Comparison of ENCODE assay signal across 8 cellular contexts in genomic region chr6:27617046-27617687, GRCh38.
DNase-seq lines count a peak whose midpoint lies in the region; ATAC-seq and TF ChIP-seq lines count a peak whose summit lies in the region.

No MANE protein-coding gene starts in this region.

- peaks cover 15% of the 10 kb centered on the region for H3K4me1 ChIP-seq in left ventricle myocardium inferior
- H3K4me1 ChIP-seq in urinary bladder (ENCODE audit: insufficient read depth) = no peaks in the 10 kb centered on the region
- peaks cover 0 to 14% of the 10 kb centered on the region in 2 donors for H3K4me1 ChIP-seq in adrenal gland (replicated peaks in 1 of 2)
- peaks cover 11% of the 10 kb centered on the region for H3K4me1 ChIP-seq in body of pancreas

- intact Hi-C loops in left ventricle myocardium inferior (cut with micrococcal nuclease) = no loop called here
- intact Hi-C loops in left ventricle myocardium superior (cut with micrococcal nuclease) = no loop called here
- intact Hi-C loops in adrenal gland (cut with DNase I) = no loop called here
- intact Hi-C loops in body of pancreas (cut with DNase I) = no loop called here

- peak overlapping the region; percentile 22 for H3K4me3 Mint-ChIP-seq in activated CD8-positive, alpha-beta T cell treated with anti-CD3 and anti-CD28 coated beads, Interleukin-2, amount 10 ng/mL, durations not matched to agents 7 days and 5 days

- CTCF ChIA-PET in activated CD8-positive, alpha-beta T cell treated with anti-CD3 and anti-CD28 coated beads, Interleukin-2, amount 10 ng/mL, durations not matched to agents 7 days and 5 days (lab: Charles Lee) = interaction anchor here (0.9 to 3.0 kb wide), 4 partner anchors 8 to 397 kb away, joined by 3 to 25 read pairs (median 3); no protein-coding TSS in a partner anchor

- no peak for ATAC-seq in left ventricle myocardium superior
- ATAC-seq in activated CD8-positive, alpha-beta T cell treated with anti-CD3 and anti-CD28 coated beads, Interleukin-2, amount 10 ng/mL, durations not matched to agents 7 days and 5 days = no peak
- ATAC-seq in body of pancreas = no peak

- H3K36me3 ChIP-seq in left ventricle myocardium inferior (no peaks in the 10 kb centered on the region), urinary bladder (ENCODE audit: insufficient read depth) (no peaks in the 10 kb centered on the region), adrenal gland (replicated peaks in 1 of 2) (no peaks in the 10 kb centered on the region), body of pancreas (replicated peaks in 1 of 2; ENCODE audit: insufficient read depth in 1 of 2, low read depth in 2 of 2) (no peaks in the 10 kb centered on the region)

- peaks cover 15% of the 10 kb centered on the region for H3K4me1 Mint-ChIP-seq in activated CD8-positive, alpha-beta T cell treated with anti-CD3 and anti-CD28 coated beads, Interleukin-2, amount 10 ng/mL, durations not matched to agents 7 days and 5 days (ENCODE audit: low read depth)

- POLR2A ChIA-PET in activated CD8-positive, alpha-beta T cell treated with anti-CD3 and anti-CD28 coated beads, Interleukin-2, amount 10 ng/mL, durations not matched to agents 7 days and 5 days (lab: Charles Lee) = no interaction called here

- DNase-seq in left ventricle myocardium inferior = no peak
- no peak for DNase-seq in left ventricle myocardium superior
- no peak for DNase-seq in activated CD8-positive, alpha-beta T cell treated with anti-CD3 and anti-CD28 coated beads, Interleukin-2, amount 10 ng/mL, durations not matched to agents 7 days and 5 days
- DNase-seq in iPS-NIHi11 (ENCODE audit: low spot score) = peak; percentile 29
- DNase-seq in adrenal gland = no peak
- DNase-seq in NCI-H1930 (lab: John Stamatoyannopoulos, UW) = no peak
- DNase-seq in body of pancreas = no peak

- H3K27ac ChIP-seq in left ventricle myocardium inferior (replicated peaks) (no peak overlapping the region), urinary bladder (ENCODE audit: low read depth) (no peak overlapping the region), adrenal gland (no peak overlapping the region), body of pancreas (no peak overlapping the region)

- H3K27me3 ChIP-seq in left ventricle myocardium inferior (ENCODE audit: low read depth) (peaks cover 97% of the 10 kb centered on the region), adrenal gland (peaks cover 23% of the 10 kb centered on the region), body of pancreas (peaks cover 0 to 6% of the 10 kb centered on the region in 2 donors)

- H3K27me3 Mint-ChIP-seq in activated CD8-positive, alpha-beta T cell treated with anti-CD3 and anti-CD28 coated beads, Interleukin-2, amount 10 ng/mL, durations not matched to agents 7 days and 5 days (ENCODE audit: low read depth) = peaks cover 45% of the 10 kb centered on the region

- no peak overlapping the region for H3K27ac Mint-ChIP-seq in activated CD8-positive, alpha-beta T cell treated with anti-CD3 and anti-CD28 coated beads, Interleukin-2, amount 10 ng/mL, durations not matched to agents 7 days and 5 days

- peak overlapping the region; percentile 55 for H3K4me3 ChIP-seq in left ventricle myocardium inferior
- H3K4me3 ChIP-seq in urinary bladder (ENCODE audit: low read depth, low read length) = peak overlapping the region; percentile 11
- H3K4me3 ChIP-seq in adrenal gland = peak overlapping the region in 2 of 4 donors; percentile 10 to 35
- no peak overlapping the region for H3K4me3 ChIP-seq in body of pancreas

- H3K9me3 Mint-ChIP-seq in activated CD8-positive, alpha-beta T cell treated with anti-CD3 and anti-CD28 coated beads, Interleukin-2, amount 10 ng/mL, durations not matched to agents 7 days and 5 days (ENCODE audit: insufficient read depth) = no peaks in the 10 kb centered on the region

- WGBS in urinary bladder = 2% methylated on average over 18 of the region's 18 CpGs
- WGBS in adrenal gland, 4 donors = 1 to 2% (median 2%) methylated on average over 18 of the region's 18 CpGs
- WGBS in body of pancreas, 2 donors = 2 to 4% methylated on average over 18 of the region's 18 CpGs

- H3K36me3 Mint-ChIP-seq in activated CD8-positive, alpha-beta T cell treated with anti-CD3 and anti-CD28 coated beads, Interleukin-2, amount 10 ng/mL, durations not matched to agents 7 days and 5 days (ENCODE audit: low read depth) = no peaks in the 10 kb centered on the region

- TF ChIP-seq CTCF in left ventricle myocardium inferior (IDR thresholded peaks at IDR 0.05; ENCODE audit: borderline replicate concordance) (no peak), adrenal gland (IDR thresholded peaks at IDR 0.05) (no peak), body of pancreas (IDR thresholded peaks at IDR 0.05) (no peak)

- H3K9me3 ChIP-seq in left ventricle myocardium inferior (replicated peaks) (no peaks in the 10 kb centered on the region), adrenal gland (replicated peaks in 1 of 3) (no peaks in the 10 kb centered on the region), body of pancreas (no peaks in the 10 kb centered on the region)

- TF ChIP-seq POLR2A in adrenal gland (IDR thresholded peaks at IDR 0.05) = no peak
- no peak for TF ChIP-seq POLR2A in body of pancreas (IDR thresholded peaks at IDR 0.05)

Comparison
In these comparisons a context has a peak if more than half of its experiments do, and no peak if none do; other contexts are left out.
1. H3K4me3 ChIP-seq: peak in left ventricle myocardium inferior (single experiment) and urinary bladder (single experiment); none in body of pancreas (0 of 2).